ENCODE assay signal across 8 cellular contexts in genomic region chr11:64269380-64270234, GRCh38.
DNase-seq lines count a peak whose midpoint lies in the region; ATAC-seq, FAIRE-seq and TF ChIP-seq lines count a peak whose summit lies in the region.

No MANE protein-coding gene starts in this region.

- no peak for TF ChIP-seq CTCF in D721Med (IDR thresholded peaks at IDR 0.05; ENCODE audit: insufficient read depth, missing control alignments)

- DNase-seq in NCI-H2029 treated with DMSO at 0.1 percent for 48 hours (lab: John Stamatoyannopoulos, UW): peak; percentile 94
- DNase-seq in T1000 (lab: John Stamatoyannopoulos, UW): peak; percentile 99
- DNase-seq in astrocyte of the hippocampus (ENCODE audit: low read depth, low spot score): peak; percentile 100
- DNase-seq in hippocampal formation (lab: John Stamatoyannopoulos, UW): peak; percentile 99 to 100
- peak; percentile 99 for DNase-seq in retina
- no peak for DNase-seq in D721Med (ENCODE audit: insufficient read length, low spot score)

- FAIRE-seq in D721Med (lab: Jason Lieb, UNC): no peak

- peak; percentile 69 for ATAC-seq in GM18511 (IDR thresholded peaks at IDR 0.05; ENCODE audit: unreplicated experiment)
- ATAC-seq in HG03025 (IDR thresholded peaks at IDR 0.05; ENCODE audit: low FRiP score, unreplicated experiment): peak; percentile 70
